In the genomic region with DNA sequence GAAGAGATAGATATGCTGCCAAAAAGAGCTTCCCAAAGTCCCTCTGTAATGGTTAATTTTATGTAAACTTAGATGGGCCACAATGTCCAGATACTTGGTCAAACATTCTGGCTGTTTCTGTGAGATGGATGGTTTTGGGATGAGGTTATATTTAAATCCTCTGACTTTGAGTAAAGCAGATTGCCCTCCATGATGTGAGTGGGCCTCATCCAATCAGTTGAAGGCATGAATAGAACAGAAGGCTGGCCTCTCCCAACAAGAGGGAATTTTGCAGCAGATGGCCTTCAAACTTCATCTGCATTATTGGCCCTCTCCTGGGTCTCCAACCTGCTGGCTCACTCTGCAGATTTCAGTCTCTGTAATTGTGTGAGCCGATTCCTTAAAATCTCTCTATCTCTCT, we compare ENCODE assay signal across 20 cellular contexts.
DNase-seq lines count a peak whose midpoint lies in the region; ATAC-seq, FAIRE-seq and TF ChIP-seq lines count a peak whose summit lies in the region.
"Had no signal": no experiment of that assay in that cellular context is flagged by ENCODE, and none has a peak within 500 bp of the region (broad histone marks: within the 10 kb centered on the region; RNA-seq: fewer than 3 reads in every experiment).

No MANE protein-coding gene starts in this region.

- H3K9me3 ChIP-seq in heart left ventricle (no peaks in the 10 kb centered on the region), HEK293 (ENCODE audit: control insufficient read depth, insufficient read depth, low read depth, low read length) (no peaks in the 10 kb centered on the region), K562 (replicated peaks; ENCODE audit: control insufficient read depth, insufficient read depth, low read depth, low read length) (no peaks in the 10 kb centered on the region), PC-9 (ENCODE audit: insufficient read depth, low read depth) (no peaks in the 10 kb centered on the region)

- H3K4me3 ChIP-seq in heart left ventricle (no peak overlapping the region), HEK293 (ENCODE audit: low read depth, low read length) (no peak overlapping the region), K562 (no peak overlapping the region), PC-9 (no peak overlapping the region)
- H3K4me3 ChIP-seq: GM12878, GM23248 had no signal

- no peaks in the 10 kb centered on the region for H3F3A ChIP-seq in PC-9 (ENCODE audit: insufficient read depth, low read depth)

- FAIRE-seq in K562 (lab: Jason Lieb, UNC) = no peak
- FAIRE-seq: GM12878, GM19239, H1 had no signal

- DNase-seq in cardiac septum (ENCODE audit: low spot score) (peak; percentile 7), heart left ventricle (no peak), K562 (ENCODE audit: extremely low read depth in 1 of 4, low spot score in 3 of 4) (no peak), PC-9 (no peak)
- DNase-seq in activated naive CD4-positive, alpha-beta T cell treated with anti-CD3 and anti-CD28 coated beads, Interleukin-2, amount 50 U/mL, for 16 hours = no peak
- DNase-seq: C1 segment of cervical spinal cord; Calu3; CD4-positive, alpha-beta memory T cell; COR-L47; DMS79; EL; GDM1; GM23248; H7; HCEC 1CT had no signal

- H2AFZ ChIP-seq in K562 (ENCODE audit: low read depth, low read length) (no peak overlapping the region), PC-9 (no peak overlapping the region)
- H2AFZ ChIP-seq: GM23248 had no signal

- H3K79me2 ChIP-seq in K562 (ENCODE audit: control insufficient read depth, insufficient read depth, low read length) (no peaks in the 10 kb centered on the region), PC-9 (ENCODE audit: low read depth) (no peaks in the 10 kb centered on the region)

- H3K4me1 ChIP-seq in heart left ventricle = peaks cover 0 to 10% (median 0%) of the 10 kb centered on the region in 12 donors
- no peaks in the 10 kb centered on the region for H3K4me1 ChIP-seq in HEK293 (ENCODE audit: control insufficient read depth, insufficient read depth, low read length)
- H3K4me1 ChIP-seq in K562 (replicated peaks in 1 of 2; ENCODE audit: control insufficient read depth in 2 of 2, insufficient read depth in 2 of 2, low read length in 2 of 2) = no peaks in the 10 kb centered on the region
- H3K4me1 ChIP-seq in PC-9 (replicated peaks; ENCODE audit: insufficient read depth) = no peaks in the 10 kb centered on the region

- POLR2A ChIA-PET in HEK293 (lab: Yijun Ruan, JAX) = no interaction called here
- POLR2A ChIA-PET in K562 (lab: Yijun Ruan, JAX) = no interaction called here
- POLR2A ChIA-PET in PC-9 (lab: Charles Lee; ENCODE audit: unreplicated experiment) = no interaction called here

- H4K20me1 ChIP-seq in K562 (replicated peaks; ENCODE audit: control insufficient read depth, insufficient read depth, low read length) (no peaks in the 10 kb centered on the region), PC-9 (ENCODE audit: insufficient read depth) (no peaks in the 10 kb centered on the region)

- in situ Hi-C loops in K562 (cut with MboI) = no loop called here

- TF ChIP-seq POLR2A in heart left ventricle (IDR thresholded peaks at IDR 0.05) = no peak
- no peak for TF ChIP-seq POLR2A in K562 (conservative IDR thresholded peaks at IDR 0.05)

- no peak for ATAC-seq in heart left ventricle
- no peak for ATAC-seq in K562
- no peak for ATAC-seq in HG03280 (IDR thresholded peaks at IDR 0.05; ENCODE audit: unreplicated experiment)
- ATAC-seq: GM12878 had no signal

- H3K9ac ChIP-seq in K562 (ENCODE audit: insufficient read depth in 1 of 2, low read depth in 2 of 2, low read length in 2 of 2) = no peak overlapping the region
- H3K9ac ChIP-seq: GM23248 had no signal

- TF ChIP-seq CTCF in heart left ventricle (IDR thresholded peaks at IDR 0.05) (no peak), HEK293 (tag by site-specific recombination; IDR thresholded peaks at IDR 0.05) (no peak), K562 (IDR thresholded peaks at IDR 0.05 in 2 of 3, conservative IDR thresholded peaks at IDR 0.05 in 1 of 3; ENCODE audit: insufficient read depth in 2 of 3, low read depth in 1 of 3, low read length in 3 of 3) (no peak), PC-9 (conservative IDR thresholded peaks at IDR 0.05) (no peak)

- H3K27ac ChIP-seq in heart left ventricle (no peak overlapping the region), HEK293 (ENCODE audit: extremely low read depth, low read depth, low read length) (no peak overlapping the region), K562 (ENCODE audit: extremely low read depth, low read depth, low read length) (no peak overlapping the region), PC-9 (no peak overlapping the region)
- H3K27ac ChIP-seq: GM23248 had no signal

- intact Hi-C loops in cardiac septum (cut with DNase I) = no loop called here
- intact Hi-C loops in heart left ventricle (cut with DNase I) = loop anchor here in 1 of 10 donors (10.0 kb wide), 1 partner anchor 350 kb away; no protein-coding TSS in a partner anchor
- intact Hi-C loops in K562 (cut with micrococcal nuclease) = no loop called here
- intact Hi-C loops in PC-9 (cut with micrococcal nuclease; ENCODE audit: unreplicated experiment) = no loop called here

- no TSS peak for BruUV-seq in K562 (replicated peaks; lab: Mats Ljungman, UMichigan)
- BruUV-seq in PC-9 (replicated peaks; lab: Mats Ljungman, UMichigan) = no TSS peak

- TF ChIP-seq EP300 in K562 (IDR thresholded peaks at IDR 0.05; ENCODE audit: low read length) = no peak

- WGBS in heart left ventricle, 4 donors = 43 to 78% (median 62%) methylated on average over 1 of the region's 1 CpG
- 0% methylated on average over 1 of the region's 1 CpG for WGBS in K562 (ENCODE audit: insufficient coverage, low coverage, missing lambda C conversion rate)

- no peaks in the 10 kb centered on the region for H3K9me1 ChIP-seq in K562 (ENCODE audit: control insufficient read depth, insufficient read depth, low read length)

- TF ChIP-seq RAD21 in K562 (CRISPR knock-in tag; conservative IDR thresholded peaks at IDR 0.05 in 1 of 2, IDR thresholded peaks at IDR 0.05 in 1 of 2) = no peak

- no peaks in the 10 kb centered on the region for H3K9me2 ChIP-seq in PC-9 (ENCODE audit: insufficient read depth)

- CTCF ChIA-PET in HEK293 (lab: Yijun Ruan, JAX) (interaction anchor here (4.8 kb wide), 1 partner anchor 9 kb away, joined by 18 read pairs; no protein-coding TSS in a partner anchor), K562 (lab: Yijun Ruan, JAX; ENCODE audit: low intra/inter-chr PET ratio) (no interaction called here), PC-9 (lab: Charles Lee) (no interaction called here)

- H3K36me3 ChIP-seq in heart left ventricle (no peaks in the 10 kb centered on the region), HEK293 (ENCODE audit: control insufficient read depth in 2 of 2, insufficient read depth in 1 of 2, low read length in 2 of 2) (no peaks in the 10 kb centered on the region), K562 (ENCODE audit: control insufficient read depth, insufficient read depth, low read length) (no peaks in the 10 kb centered on the region), PC-9 (ENCODE audit: low read depth) (no peaks in the 10 kb centered on the region)

- peaks cover 0 to under 1% (median 0%) of the 10 kb centered on the region in 9 donors for H3K27me3 ChIP-seq in heart left ventricle
- H3K27me3 ChIP-seq in K562 (ENCODE audit: control insufficient read depth in 2 of 2, insufficient read depth in 2 of 2, low read length in 2 of 2) = no peaks in the 10 kb centered on the region
- H3K27me3 ChIP-seq in PC-9 (ENCODE audit: insufficient read depth, low read depth) = no peaks in the 10 kb centered on the region

- no peak overlapping the region for H3K4me2 ChIP-seq in K562 (ENCODE audit: insufficient read depth, low read length)
- no peak overlapping the region for H3K4me2 ChIP-seq in PC-9

TF ChIP-seq in HEK293, 187 proteins besides CTCF, POLR2A, EP300 and RAD21:
- 0 out of 2 replicates have a peak, but pooled peaks have one; percentile 64 for TF ChIP-seq ZNF10 (tag by site-specific recombination; IDR thresholded peaks at IDR 0.05)
- TF ChIP-seq, protein P1, sequence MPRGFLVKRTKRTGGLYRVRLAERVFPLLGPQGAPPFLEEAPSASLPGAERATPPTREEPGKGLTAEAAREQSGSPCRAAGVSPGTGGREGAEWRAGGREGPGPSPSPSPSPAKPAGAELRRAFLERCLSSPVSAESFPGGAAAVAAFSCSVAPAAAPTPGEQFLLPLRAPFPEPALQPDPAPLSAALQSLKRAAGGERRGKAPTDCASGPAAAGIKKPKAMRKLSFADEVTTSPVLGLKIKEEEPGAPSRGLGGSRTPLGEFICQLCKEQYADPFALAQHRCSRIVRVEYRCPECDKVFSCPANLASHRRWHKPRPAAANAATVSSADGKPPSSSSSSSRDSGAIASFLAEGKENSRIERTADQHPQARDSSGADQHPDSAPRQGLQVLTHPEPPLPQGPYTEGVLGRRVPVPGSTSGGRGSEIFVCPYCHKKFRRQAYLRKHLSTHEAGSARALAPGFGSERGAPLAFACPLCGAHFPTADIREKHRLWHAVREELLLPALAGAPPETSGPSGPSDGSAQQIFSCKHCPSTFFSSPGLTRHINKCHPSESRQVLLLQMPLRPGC (tag by site-specific recombination; IDR thresholded peaks at IDR 0.05) = no peak

TF ChIP-seq in K562, 482 proteins besides CTCF, POLR2A, EP300 and RAD21:
- TF ChIP-seq ZNF134 (CRISPR knock-in tag; conservative IDR thresholded peaks at IDR 0.05) (peak; percentile 85), COPS2 (conservative IDR thresholded peaks at IDR 0.05) (no peak)
